Comparison of ENCODE assay signal across 11 cellular contexts in genomic region chr3:31196881-31197364, GRCh38.
DNase-seq lines count a peak whose midpoint lies in the region; ATAC-seq and TF ChIP-seq lines count a peak whose summit lies in the region.
"Had no signal": no experiment of that assay in that cellular context is flagged by ENCODE, and none has a peak within 500 bp of the region (broad histone marks: within the 10 kb centered on the region; RNA-seq: fewer than 3 reads in every experiment).

No MANE protein-coding gene starts in this region.

- WGBS in mesodermal cell (ENCODE audit: insufficient coverage in 2 of 2), 2 experiments = 18 to 19% methylated on average over 2 of the region's 7 CpGs

- DNase-seq in AG09309 (ENCODE audit: low read depth) (peak; percentile 89), RPMI7951 (ENCODE audit: low read depth) (peak; percentile 76), fibroblast of lung (ENCODE audit: low read depth in 2 of 2) (peak; percentile 66 to 79), superior temporal gyrus (ENCODE audit: extremely low spot score) (no peak), dermis blood vessel endothelial cell (no peak)
- DNase-seq in stimulated activated CD4-positive, alpha-beta T cell treated with anti-CD3 and anti-CD28 coated beads, Interleukin-2, amount 100 ng/mL, for 48 hours = no peak
- DNase-seq: NCI-H1092 treated with DMSO at 0.1 percent for 48 hours, PC-3 had no signal

- no peak for ATAC-seq in HG02623 (IDR thresholded peaks at IDR 0.05; ENCODE audit: unreplicated experiment)
- ATAC-seq: PC-3 had no signal

- H3K27me3 ChIP-seq in fibroblast of lung (ENCODE audit: control insufficient read depth, insufficient read depth, low read length) = no peaks in the 10 kb centered on the region
- H3K27me3 ChIP-seq: neutrophil had no signal

- no peak for TF ChIP-seq CTCF in AG09309 (IDR thresholded peaks at IDR 0.05; ENCODE audit: control insufficient read depth, insufficient read depth, low read depth, low read length, missing control alignments)
- TF ChIP-seq CTCF in fibroblast of lung (conservative IDR thresholded peaks at IDR 0.05 in 1 of 2, IDR thresholded peaks at IDR 0.05 in 1 of 2; ENCODE audit: low read depth in 1 of 2, low read length in 2 of 2) = no peak

- peak overlapping the region; percentile 0 for H3K4me2 ChIP-seq in fibroblast of lung (ENCODE audit: extremely low read depth, insufficient read depth, low read length)

- no peaks in the 10 kb centered on the region for H4K20me1 ChIP-seq in fibroblast of lung (ENCODE audit: control insufficient read depth, extremely low read depth, insufficient read depth, low read length)

- no peaks in the 10 kb centered on the region for H3K79me2 ChIP-seq in fibroblast of lung (ENCODE audit: control insufficient read depth, insufficient read depth, low read length)

- no peak overlapping the region for H3K4me3 ChIP-seq in AG09309 (ENCODE audit: control insufficient read depth, low read depth, low read length)
- peak overlapping the region in 1 of 4 experiments; percentile 9 for H3K4me3 ChIP-seq in fibroblast of lung (replicated peaks in 1 of 4; ENCODE audit: control extremely low read depth in 1 of 4, insufficient read depth in 1 of 4, low read depth in 3 of 4, low read length in 4 of 4)
- no peak overlapping the region for H3K4me3 ChIP-seq in mesodermal cell (ENCODE audit: extremely low read depth, insufficient read depth, low read length, poor library complexity, severe bottlenecking)

- no peaks in the 10 kb centered on the region for H3K9me3 ChIP-seq in fibroblast of lung (ENCODE audit: control insufficient read depth, insufficient read depth, low read depth, low read length)
- no peaks in the 10 kb centered on the region for H3K9me3 ChIP-seq in mesodermal cell (ENCODE audit: control insufficient read depth, low read length)
- H3K9me3 ChIP-seq: neutrophil had no signal

- no peaks in the 10 kb centered on the region for H3K36me3 ChIP-seq in fibroblast of lung (ENCODE audit: control insufficient read depth, insufficient read depth, low read length)
- H3K36me3 ChIP-seq in mesodermal cell (ENCODE audit: control insufficient read depth, insufficient read depth, low read length) = no peaks in the 10 kb centered on the region
- H3K36me3 ChIP-seq: neutrophil had no signal

- H3K9ac ChIP-seq in fibroblast of lung (ENCODE audit: insufficient read depth, low read length) = no peak overlapping the region

- H2AFZ ChIP-seq in fibroblast of lung (ENCODE audit: low read length) = no peak overlapping the region

- H3K27ac ChIP-seq in fibroblast of lung (ENCODE audit: insufficient read depth, low read length) = no peak overlapping the region
- peak overlapping the region; percentile 39 for H3K27ac ChIP-seq in mesodermal cell (ENCODE audit: low read depth, low read length, severe bottlenecking)
- H3K27ac ChIP-seq: neutrophil had no signal

- no peaks in the 10 kb centered on the region for H3K4me1 ChIP-seq in fibroblast of lung (ENCODE audit: control insufficient read depth, extremely low read depth, insufficient read depth, low read length)
- H3K4me1 ChIP-seq in mesodermal cell (ENCODE audit: control insufficient read depth, insufficient read depth, low read length, poor library complexity, severe bottlenecking) = no peaks in the 10 kb centered on the region

Comparison
In these comparisons a context has a peak if more than half of its experiments do, and no peak if none do; other contexts are left out.
1. DNase-seq: peak in AG09309 (single experiment), RPMI7951 (single experiment) and fibroblast of lung (2 of 2); none in stimulated activated CD4-positive, alpha-beta T cell treated with anti-CD3 and anti-CD28 coated beads, Interleukin-2, amount 100 ng/mL, for 48 hours (0 of 2), superior temporal gyrus (single experiment) and dermis blood vessel endothelial cell (single experiment).